In the genomic region with DNA sequence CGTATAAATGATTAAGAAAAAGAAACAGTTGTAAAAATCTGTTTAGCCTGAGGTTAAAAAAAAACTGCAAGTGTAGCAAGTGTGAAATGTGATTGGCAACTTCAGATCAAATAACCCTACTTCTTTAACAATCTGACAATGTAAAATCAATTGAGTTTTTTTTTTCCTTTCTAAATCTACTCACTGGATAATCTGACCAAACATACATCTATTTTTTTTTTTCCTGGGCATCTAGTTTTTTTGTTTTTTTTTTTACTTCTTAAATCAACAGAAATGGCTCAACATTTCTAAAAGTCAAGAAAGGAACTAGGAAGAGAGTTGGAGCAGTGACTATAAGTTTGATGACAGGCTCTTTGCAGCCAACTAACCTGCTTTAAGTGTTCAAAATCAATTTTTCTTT, we compare ENCODE assay signal across 8 cellular contexts. TPM values are rescaled to one million over a fixed set of nuclear protein-coding genes. Genes with fewer than 3 reads are reported as not detected.
DNase-seq lines count a peak whose midpoint lies in the region; ATAC-seq, FAIRE-seq and TF ChIP-seq lines count a peak whose summit lies in the region.

No MANE protein-coding gene starts in this region.

- H3K4me1 ChIP-seq in keratinocyte (ENCODE audit: control insufficient read depth, extremely low read depth, insufficient read depth, low read length) (peaks cover 19% of the 10 kb centered on the region), transverse colon (peaks cover 0 to 17% (median 12%) of the 10 kb centered on the region in 4 donors)

- no peak for TF ChIP-seq POLR2A in transverse colon (IDR thresholded peaks at IDR 0.05)

- no peak for FAIRE-seq in keratinocyte (lab: Jason Lieb, UNC)

- peaks cover 11% of the 10 kb centered on the region for H3K36me3 Mint-ChIP-seq in activated naive CD4-positive, alpha-beta T cell treated with anti-CD3 and anti-CD28 coated beads for 36 hours (ENCODE audit: low read depth)
- H3K36me3 Mint-ChIP-seq in activated naive CD4-positive, alpha-beta T cell treated with anti-CD3 and anti-CD28 coated beads, Interleukin-2, amount 50 U/mL, for 72 hours: peaks cover 0 to 23% of the 10 kb centered on the region in 2 donors

- 40 to 77% methylated on average over 1 of the region's 1 CpG for WGBS in transverse colon (ENCODE audit: low coverage in 1 of 2), 2 donors

- intact Hi-C loops in activated naive CD4-positive, alpha-beta T cell treated with anti-CD3 and anti-CD28 coated beads for 36 hours (cut with micrococcal nuclease): loop anchor here (5.0 to 10.0 kb wide), 4 partner anchors 352 to 654 kb away; a partner anchor contains a TSS
- intact Hi-C loops in transverse colon (cut with DNase I; ENCODE audit: low total_unique reads): no loop called here

- no peaks in the 10 kb centered on the region for H3K9me3 Mint-ChIP-seq in activated naive CD4-positive, alpha-beta T cell treated with anti-CD3 and anti-CD28 coated beads for 36 hours
- no peaks in the 10 kb centered on the region for H3K9me3 Mint-ChIP-seq in activated naive CD4-positive, alpha-beta T cell treated with anti-CD3 and anti-CD28 coated beads, Interleukin-2, amount 50 U/mL, for 72 hours

- peak overlapping the region; percentile 99 for H3K4me2 ChIP-seq in keratinocyte (ENCODE audit: control insufficient read depth, extremely low read depth, insufficient read depth, low read depth, low read length)

- no peak overlapping the region for H3K27ac Mint-ChIP-seq in activated naive CD4-positive, alpha-beta T cell treated with anti-CD3 and anti-CD28 coated beads for 36 hours
- peak overlapping the region; percentile 93 to 94 for H3K27ac Mint-ChIP-seq in activated naive CD4-positive, alpha-beta T cell treated with anti-CD3 and anti-CD28 coated beads, Interleukin-2, amount 50 U/mL, for 72 hours

- peaks cover 37% of the 10 kb centered on the region for H3K4me1 Mint-ChIP-seq in activated naive CD4-positive, alpha-beta T cell treated with anti-CD3 and anti-CD28 coated beads for 36 hours (ENCODE audit: low read depth)

- H3K36me3 ChIP-seq in keratinocyte (ENCODE audit: control insufficient read depth in 2 of 2, extremely low read depth in 1 of 2, insufficient read depth in 2 of 2, low read length in 2 of 2) (no peaks in the 10 kb centered on the region), transverse colon (no peaks in the 10 kb centered on the region)

- no peaks in the 10 kb centered on the region for H3K27me3 Mint-ChIP-seq in activated naive CD4-positive, alpha-beta T cell treated with anti-CD3 and anti-CD28 coated beads for 36 hours (ENCODE audit: low read depth)

- H3K27me3 ChIP-seq in keratinocyte (ENCODE audit: control insufficient read depth, extremely low read depth, insufficient read depth, low read length): no peaks in the 10 kb centered on the region
- no peaks in the 10 kb centered on the region for H3K27me3 ChIP-seq in transverse colon

- H3K9me3 ChIP-seq in keratinocyte (ENCODE audit: control insufficient read depth, low read depth, low read length) (no peaks in the 10 kb centered on the region), transverse colon (no peaks in the 10 kb centered on the region)

- H3K4me3 ChIP-seq in keratinocyte (ENCODE audit: control insufficient read depth in 2 of 3, extremely low read depth in 1 of 3, insufficient read depth in 2 of 3, low read depth in 1 of 3, low read length in 3 of 3) (peak overlapping the region in 2 of 3 experiments; percentile 70 to 91), transverse colon (peak overlapping the region in 1 of 4 donors; percentile 96)

- H3K4me3 Mint-ChIP-seq in activated naive CD4-positive, alpha-beta T cell treated with anti-CD3 and anti-CD28 coated beads for 36 hours: peak overlapping the region; percentile 92

- in situ Hi-C loops in transverse colon (cut with MboI; ENCODE audit: low pct_ligation_motif_present in 1 of 4, low pct_unique_long_range_greater_than_20kb in 1 of 4, low sequenced_read_pairs in 3 of 4): no loop called here

- H3K9ac ChIP-seq in keratinocyte (ENCODE audit: control insufficient read depth, extremely low read depth, insufficient read depth, low read length): peak overlapping the region; percentile 83

- TF ChIP-seq CTCF in keratinocyte (optimal IDR thresholded peaks at IDR 0.05 in 1 of 3, IDR thresholded peaks at IDR 0.05 in 1 of 3, conservative IDR thresholded peaks at IDR 0.05 in 1 of 3; ENCODE audit: extremely low read depth in 1 of 3, insufficient read depth in 2 of 3, low read length in 3 of 3): no peak
- no peak for TF ChIP-seq CTCF in transverse colon (IDR thresholded peaks at IDR 0.05)

- ATAC-seq in activated naive CD4-positive, alpha-beta T cell treated with anti-CD3 and anti-CD28 coated beads, Interleukin-2, amount 50 U/mL, for 72 hours: no peak
- ATAC-seq in HG03095 (IDR thresholded peaks at IDR 0.05; ENCODE audit: unreplicated experiment): no peak

- H3K79me2 ChIP-seq in keratinocyte (ENCODE audit: control insufficient read depth, insufficient read depth, low read length): peaks cover 19% of the 10 kb centered on the region

- TF ChIP-seq EP300 in transverse colon (IDR thresholded peaks at IDR 0.05; ENCODE audit: low read depth): no peak

- no peaks in the 10 kb centered on the region for H4K20me1 ChIP-seq in keratinocyte (ENCODE audit: control insufficient read depth, extremely low read depth, insufficient read depth, low read length)

- dilution Hi-C loops in keratinocyte (cut with MboI; ENCODE audit: extremely low pct_ligation_motif_present, low sequenced_read_pairs): no loop called here

- H3K27ac ChIP-seq in keratinocyte (ENCODE audit: control insufficient read depth, insufficient read depth, low read length): peak overlapping the region; percentile 65
- peak overlapping the region; percentile 89 to 94 (median 92) for H3K27ac ChIP-seq in transverse colon

- no peaks in the 10 kb centered on the region for H3K9me1 ChIP-seq in keratinocyte (ENCODE audit: control insufficient read depth, extremely low read depth, insufficient read depth, low read length)

- DNase-seq in activated naive CD4-positive, alpha-beta T cell treated with anti-CD3 and anti-CD28 coated beads for 36 hours: no peak
- no peak for DNase-seq in activated naive CD4-positive, alpha-beta T cell treated with Interleukin-2 at 50 U/mL for 16 hours
- DNase-seq in activated naive CD4-positive, alpha-beta T cell treated with anti-CD3 and anti-CD28 coated beads, Interleukin-2, amount 50 U/mL, for 72 hours (ENCODE audit: low spot score in 2 of 2): no peak
- DNase-seq in keratinocyte (ENCODE audit: low read depth, low spot score) (no peak), transverse colon (no peak), NCI-H1048 (lab: John Stamatoyannopoulos, UW) (no peak), A172 (ENCODE audit: low spot score) (no peak)

- CTCF ChIA-PET in activated naive CD4-positive, alpha-beta T cell treated with anti-CD3 and anti-CD28 coated beads for 36 hours (lab: Charles Lee): interaction anchor here (0.6 to 6.1 kb wide), 11 partner anchors 11 to 482 kb away, joined by 3 to 38 read pairs (median 4); a partner anchor contains a TSS

- peak overlapping the region; percentile 96 for H2AFZ ChIP-seq in keratinocyte (ENCODE audit: control insufficient read depth, low read length)

RNA-seq across cellular contexts. Expression of a gene that starts 1.4 kb away (rescaled TPM):
- total RNA-seq in activated naive CD4-positive, alpha-beta T cell treated with anti-CD3 and anti-CD28 coated beads for 36 hours: 1 to 10 TPM; 3.9 TPM
- total RNA-seq in activated naive CD4-positive, alpha-beta T cell treated with anti-CD3 and anti-CD28 coated beads, Interleukin-2, amount 50 U/mL, for 72 hours: 1 to 10 TPM; 5.7 to 6.8 TPM
- polyA plus RNA-seq in keratinocyte: 7.0 to 10.7 TPM (median 9.2 TPM) in 3 replicates
- polyA plus RNA-seq in keratinocyte (2011; ENCODE audit: low read depth): 15.2 TPM
- polyA plus RNA-seq in keratinocyte (2011; cell fraction: cytosol; rRNA removed): 8.3 and 9.4 TPM in 2 replicates
- 2.9 and 3.1 TPM in 2 replicates for polyA plus RNA-seq in keratinocyte (2011; cell fraction: nucleus; rRNA removed)
- 9.7 and 11.4 TPM in 2 replicates for polyA plus RNA-seq in keratinocyte (2012; ENCODE audit: low replicate concordance)
- 2.1 to 2.3 TPM (median 2.1 TPM) in 3 replicates for polyA minus RNA-seq in keratinocyte
- polyA minus RNA-seq in keratinocyte (2011; cell fraction: cytosol; rRNA and poly(A)+ RNA removed): 3.6 TPM
- 0.53 and 1.2 TPM in 2 replicates for polyA minus RNA-seq in keratinocyte (2011; cell fraction: nucleus; rRNA and poly(A)+ RNA removed)
- 1 to 10 TPM; 2.2 to 3.4 (median 2.8) TPM for total RNA-seq in transverse colon
- 11.1 and 17.9 TPM in 2 replicates for total RNA-seq in A172 (2014; rRNA removed; shearing (Covaris generic))

RNA-seq across cellular contexts. Expression of a gene that starts 1.6 kb away (rescaled TPM):
- total RNA-seq in activated naive CD4-positive, alpha-beta T cell treated with anti-CD3 and anti-CD28 coated beads for 36 hours: 1 to 10 TPM; 8.7 to 9.4 TPM
- total RNA-seq in activated naive CD4-positive, alpha-beta T cell treated with anti-CD3 and anti-CD28 coated beads, Interleukin-2, amount 50 U/mL, for 72 hours: 10 to 100 TPM in 1 of 2 donors, 1 to 10 TPM in 1; 8.3 to 16.5 TPM
- polyA plus RNA-seq in keratinocyte: 1.7 to 5.7 TPM (median 5.0 TPM) in 3 replicates
- polyA plus RNA-seq in keratinocyte (2011; ENCODE audit: low read depth): 0.20 TPM
- 2.5 TPM in 2 replicates for polyA plus RNA-seq in keratinocyte (2011; cell fraction: cytosol; rRNA removed)
- polyA plus RNA-seq in keratinocyte (2011; cell fraction: nucleus; rRNA removed): 2.4 and 3.1 TPM in 2 replicates
- 0.45 and 4.8 TPM in 2 replicates for polyA plus RNA-seq in keratinocyte (2012; ENCODE audit: low replicate concordance)
- 6.3 to 24.1 TPM (median 11.6 TPM) in 3 replicates for polyA minus RNA-seq in keratinocyte
- polyA minus RNA-seq in keratinocyte (2011; cell fraction: cytosol; rRNA and poly(A)+ RNA removed): 4.2 TPM
- 1.1 and 2.3 TPM in 2 replicates for polyA minus RNA-seq in keratinocyte (2011; cell fraction: nucleus; rRNA and poly(A)+ RNA removed)
- total RNA-seq in transverse colon: 10 to 100 TPM in 2 of 4 donors, 1 to 10 TPM in 2; 2.1 to 64.9 (median 7.3) TPM
- 7.3 and 9.5 TPM in 2 replicates for total RNA-seq in A172 (2014; rRNA removed; shearing (Covaris generic))

RNA-seq across cellular contexts. Expression of a gene that starts 30.9 kb away (rescaled TPM):
- 10 to 100 TPM; 10.5 to 11.8 TPM for total RNA-seq in activated naive CD4-positive, alpha-beta T cell treated with anti-CD3 and anti-CD28 coated beads for 36 hours
- total RNA-seq in activated naive CD4-positive, alpha-beta T cell treated with anti-CD3 and anti-CD28 coated beads, Interleukin-2, amount 50 U/mL, for 72 hours: 10 to 100 TPM; 15.7 to 16.7 TPM
- 24.3 to 45.7 TPM (median 27.3 TPM) in 3 replicates for polyA plus RNA-seq in keratinocyte
- 25.9 TPM for polyA plus RNA-seq in keratinocyte (2011; ENCODE audit: low read depth)
- 30.8 and 32.7 TPM in 2 replicates for polyA plus RNA-seq in keratinocyte (2011; cell fraction: cytosol; rRNA removed)
- 33.6 and 38.0 TPM in 2 replicates for polyA plus RNA-seq in keratinocyte (2011; cell fraction: nucleus; rRNA removed)
- polyA plus RNA-seq in keratinocyte (2012; ENCODE audit: low replicate concordance): 21.5 and 33.4 TPM in 2 replicates
- 42.8 to 84.0 TPM (median 50.9 TPM) in 3 replicates for polyA minus RNA-seq in keratinocyte
- 51.8 TPM for polyA minus RNA-seq in keratinocyte (2011; cell fraction: cytosol; rRNA and poly(A)+ RNA removed)
- polyA minus RNA-seq in keratinocyte (2011; cell fraction: nucleus; rRNA and poly(A)+ RNA removed): 41.7 and 46.7 TPM in 2 replicates
- total RNA-seq in transverse colon: 100 to 1,000 TPM in 2 of 4 donors, 10 to 100 TPM in 2; 68.9 to 168 (median 129) TPM
- total RNA-seq in A172 (2014; rRNA removed; shearing (Covaris generic)): 19.1 and 26.4 TPM in 2 replicates
